In genomic region chr20:33556237-33556636, GRCh38 we compare ENCODE assay signal across 18 cellular contexts.
A peak's percentile ranks its signal among the peaks of the same experiment; 100 is the strongest.
DNase-seq lines count a peak whose midpoint lies in the region; ATAC-seq and TF ChIP-seq lines count a peak whose summit lies in the region.
"Had no signal": no experiment of that assay in that cellular context is flagged by ENCODE, and none has a peak within 500 bp of the region (broad histone marks: within the 10 kb centered on the region; RNA-seq: fewer than 3 reads in every experiment).

No MANE protein-coding gene starts in this region.

- H3K4me1 Mint-ChIP-seq in activated CD4-positive, alpha-beta T cell treated with anti-CD3 and anti-CD28 coated beads for 36 hours: peaks cover 30% of the 10 kb centered on the region
- peaks cover 30% of the 10 kb centered on the region for H3K4me1 Mint-ChIP-seq in dendritic cell treated with granulocyte-macrophage colony-stimulating factor and Interleukin-4, amounts not matched to agents 40 ng/mL and 50 ng/mL, for 4 days (ENCODE audit: low read depth)

- no peaks in the 10 kb centered on the region for H3K9me2 ChIP-seq in OCI-LY1 (ENCODE audit: low read depth, low read length)

- H4K20me1 ChIP-seq in OCI-LY1 (ENCODE audit: insufficient read depth, low read length): no peaks in the 10 kb centered on the region

- no peak overlapping the region for H3K4me3 Mint-ChIP-seq in activated CD4-positive, alpha-beta T cell treated with anti-CD3 and anti-CD28 coated beads for 36 hours
- no peak overlapping the region for H3K4me3 Mint-ChIP-seq in dendritic cell treated with granulocyte-macrophage colony-stimulating factor and Interleukin-4, amounts not matched to agents 40 ng/mL and 50 ng/mL, for 4 days
- H3K4me3 Mint-ChIP-seq: CD14-positive monocyte had no signal

- intact Hi-C loops in activated CD4-positive, alpha-beta T cell treated with anti-CD3 and anti-CD28 coated beads for 36 hours (cut with DNase I, micrococcal nuclease): loop anchor here (5.0 to 10.0 kb wide), 4 partner anchors 36 to 114 kb away; partner anchors contain the start of genes ACTL10 (in 1 of the 2), C20orf144 (in 1 of the 2) and SNTA1 (in 1 of the 2)
- intact Hi-C loops in dendritic cell treated with granulocyte-macrophage colony-stimulating factor and Interleukin-4, amounts not matched to agents 40 ng/mL and 50 ng/mL, for 4 days (cut with micrococcal nuclease): loop anchor here (10.0 kb wide), 1 partner anchor 109 kb away; the partner anchor contains the start of genes ACTL10 and C20orf144

- H3K36me3 ChIP-seq in OCI-LY1 (ENCODE audit: insufficient read depth, low read length) (no peaks in the 10 kb centered on the region), WERI-Rb-1 (peaks cover 15% of the 10 kb centered on the region)

- H3K9me3 Mint-ChIP-seq in activated CD4-positive, alpha-beta T cell treated with anti-CD3 and anti-CD28 coated beads for 36 hours (ENCODE audit: low read depth): no peaks in the 10 kb centered on the region
- H3K9me3 Mint-ChIP-seq in dendritic cell treated with granulocyte-macrophage colony-stimulating factor and Interleukin-4, amounts not matched to agents 40 ng/mL and 50 ng/mL, for 4 days: no peaks in the 10 kb centered on the region

- H3K9me3 ChIP-seq in OCI-LY1 (ENCODE audit: low read length) (no peaks in the 10 kb centered on the region), WERI-Rb-1 (ENCODE audit: severe bottlenecking) (no peaks in the 10 kb centered on the region)
- H3K9me3 ChIP-seq: tibial artery had no signal

- no peaks in the 10 kb centered on the region for H3K27me3 Mint-ChIP-seq in activated CD4-positive, alpha-beta T cell treated with anti-CD3 and anti-CD28 coated beads for 36 hours
- H3K27me3 Mint-ChIP-seq in dendritic cell treated with granulocyte-macrophage colony-stimulating factor and Interleukin-4, amounts not matched to agents 40 ng/mL and 50 ng/mL, for 4 days: no peaks in the 10 kb centered on the region

- H2AFZ ChIP-seq in OCI-LY1 (ENCODE audit: low read length): no peak overlapping the region

- TF ChIP-seq CTCF in OCI-LY1 (IDR thresholded peaks at IDR 0.05; ENCODE audit: low read length) (no peak), WERI-Rb-1 (IDR thresholded peaks at IDR 0.05; ENCODE audit: low read depth, low read length) (no peak)

- peak overlapping the region; percentile 91 for H3K27ac Mint-ChIP-seq in activated CD4-positive, alpha-beta T cell treated with anti-CD3 and anti-CD28 coated beads for 36 hours
- H3K27ac Mint-ChIP-seq in dendritic cell treated with granulocyte-macrophage colony-stimulating factor and Interleukin-4, amounts not matched to agents 40 ng/mL and 50 ng/mL, for 4 days: peak overlapping the region; percentile 83

- no peak for ATAC-seq in activated CD4-positive, alpha-beta T cell treated with anti-CD3 and anti-CD28 coated beads for 36 hours
- no peak for ATAC-seq in HG02571 (IDR thresholded peaks at IDR 0.05; ENCODE audit: unreplicated experiment)
- ATAC-seq: sciatic nerve had no signal

- H3K4me1 ChIP-seq in OCI-LY1 (ENCODE audit: insufficient read depth, low read length, severe bottlenecking): peaks cover 58% of the 10 kb centered on the region

- no peaks in the 10 kb centered on the region for H3K79me2 ChIP-seq in OCI-LY1 (ENCODE audit: insufficient read depth, low read length)

- DNase-seq in activated CD4-positive, alpha-beta T cell treated with anti-CD3 and anti-CD28 coated beads for 36 hours: no peak
- DNase-seq in activated CD4-positive, alpha-beta T cell treated with anti-CD3 and anti-CD28 coated beads, Interleukin-2, amount 50 U/mL, for 48 hours: no peak
- DNase-seq in renal cortical epithelial cell (ENCODE audit: low read depth): peak; percentile 40
- no peak for DNase-seq in NOMO-1 treated with DMSO at 0.1 percent for 48 hours (lab: John Stamatoyannopoulos, UW; ENCODE audit: unreplicated experiment)
- no peak for DNase-seq in WERI-Rb-1
- DNase-seq: activated CD8-positive, alpha-beta memory T cell treated with anti-CD3 and anti-CD28 coated beads, Interleukin-2, amount 50 U/mL, for 48 hours; mesendoderm; NCI-H1694; nucleus accumbens; stimulated activated CD4-positive, alpha-beta T cell treated with anti-CD3 and anti-CD28 coated beads, Interleukin-2, amount 100 ng/mL, for 48 hours; stimulated activated CD8-positive, alpha-beta memory T cell treated with anti-CD3 and anti-CD28 coated beads, Interleukin-4, amount 100 ng/mL, for 48 hours; tibial artery had no signal

- no peak overlapping the region for H3K9ac ChIP-seq in OCI-LY1 (ENCODE audit: low read length)

- H3K27ac ChIP-seq in OCI-LY1 (ENCODE audit: low read depth, low read length, poor library complexity, severe bottlenecking): peak overlapping the region; percentile 98
- no peak overlapping the region for H3K27ac ChIP-seq in WERI-Rb-1
- H3K27ac ChIP-seq: epithelial cell of prostate had no signal

- H3K4me3 ChIP-seq in OCI-LY1 (ENCODE audit: low read depth, low read length, poor library complexity, severe bottlenecking) (no peak overlapping the region), WERI-Rb-1 (ENCODE audit: low read depth, low read length) (no peak overlapping the region)
- H3K4me3 ChIP-seq: tibial artery had no signal

- H3K4me2 ChIP-seq in OCI-LY1 (ENCODE audit: low read length): no peak overlapping the region

- peaks cover 11% of the 10 kb centered on the region for H3K36me3 Mint-ChIP-seq in activated CD4-positive, alpha-beta T cell treated with anti-CD3 and anti-CD28 coated beads for 36 hours (ENCODE audit: low read depth)
- H3K36me3 Mint-ChIP-seq in dendritic cell treated with granulocyte-macrophage colony-stimulating factor and Interleukin-4, amounts not matched to agents 40 ng/mL and 50 ng/mL, for 4 days (ENCODE audit: low read depth): peaks cover 27% of the 10 kb centered on the region

- CTCF ChIA-PET in activated CD4-positive, alpha-beta T cell treated with anti-CD3 and anti-CD28 coated beads for 36 hours (lab: Charles Lee): no interaction called here

- POLR2A ChIA-PET in activated CD4-positive, alpha-beta T cell treated with anti-CD3 and anti-CD28 coated beads for 36 hours (lab: Charles Lee): no interaction called here

- peaks cover 4% of the 10 kb centered on the region; the same call in 1 of the 2 replicates for H3F3A ChIP-seq in OCI-LY1 (ENCODE audit: insufficient read depth, low read length)

- H3K27me3 ChIP-seq in OCI-LY1 (ENCODE audit: insufficient read depth, low read length) (no peaks in the 10 kb centered on the region), WERI-Rb-1 (ENCODE audit: insufficient read depth, low read depth, severe bottlenecking) (no peaks in the 10 kb centered on the region)
- H3K27me3 ChIP-seq: tibial artery had no signal
